Comparison of ENCODE assay signal across 12 cellular contexts in genomic region chr20:35010405-35011192, GRCh38. TPM values are rescaled to one million over a fixed set of nuclear protein-coding genes. Genes with fewer than 3 reads are reported as not detected.
DNase-seq lines count a peak whose midpoint lies in the region; ATAC-seq, FAIRE-seq and TF ChIP-seq lines count a peak whose summit lies in the region.
"Had no signal": no experiment of that assay in that cellular context is flagged by ENCODE, and none has a peak within 500 bp of the region (broad histone marks: within the 10 kb centered on the region; RNA-seq: fewer than 3 reads in every experiment).

No MANE protein-coding gene starts in this region.

- CTCF ChIA-PET in HepG2 (lab: Yijun Ruan, JAX; ENCODE audit: low intra/inter-chr PET ratio, low total read pairs) = no interaction called here
- CTCF ChIA-PET in CD8-positive, alpha-beta T cell (lab: Charles Lee) = interaction anchor here (0.8 to 1.9 kb wide), 2 partner anchors 86 to 135 kb away, joined by 4 to 5 read pairs; no protein-coding TSS in a partner anchor

- H3K4me1 ChIP-seq in adipocyte (ENCODE audit: control insufficient read depth, insufficient read depth, low read length) = peaks cover 77% of the 10 kb centered on the region
- H3K4me1 ChIP-seq in HepG2 (ENCODE audit: insufficient read depth, low read length) = no peaks in the 10 kb centered on the region
- no peaks in the 10 kb centered on the region for H3K4me1 ChIP-seq in testis
- H3K4me1 ChIP-seq in CD8-positive, alpha-beta T cell (ENCODE audit: insufficient read depth, low read length) = no peaks in the 10 kb centered on the region

- no peak for TF ChIP-seq CTCF in HepG2 (CRISPR knock-in tag; IDR thresholded peaks at IDR 0.05)
- TF ChIP-seq CTCF in testis (IDR thresholded peaks at IDR 0.05) = no peak
- no peak for TF ChIP-seq CTCF in CD8-positive, alpha-beta T cell (IDR thresholded peaks at IDR 0.05)

- no peaks in the 10 kb centered on the region for H3K27me3 ChIP-seq in adipocyte (replicated peaks; ENCODE audit: control insufficient read depth, insufficient read depth, low read length)
- no peaks in the 10 kb centered on the region for H3K27me3 ChIP-seq in HepG2 (ENCODE audit: control insufficient read depth in 1 of 2, insufficient read depth in 2 of 2, low read length in 2 of 2)
- no peaks in the 10 kb centered on the region for H3K27me3 ChIP-seq in testis
- H3K27me3 ChIP-seq in CD8-positive, alpha-beta T cell (ENCODE audit: insufficient read depth, low read length) = no peaks in the 10 kb centered on the region

- TF ChIP-seq POLR2A in HepG2 (IDR thresholded peaks at IDR 0.05; ENCODE audit: insufficient read depth in 1 of 2, low read depth in 2 of 2, low read length in 2 of 2) = no peak
- TF ChIP-seq POLR2A in testis (IDR thresholded peaks at IDR 0.05) = no peak

- DNase-seq in activated naive CD4-positive, alpha-beta T cell treated with anti-CD3 and anti-CD28 coated beads, Interleukin-2, amount 50 U/mL, for 72 hours (ENCODE audit: low spot score in 2 of 2) = no peak
- DNase-seq in activated naive CD4-positive, alpha-beta T cell treated with anti-CD3 and anti-CD28 coated beads, Interleukin-2, amount 50 U/mL, for 16 hours = no peak
- no peak for DNase-seq in adipocyte (ENCODE audit: low read depth)
- DNase-seq in HepG2 (ENCODE audit: low spot score) = no peak
- peak; percentile 9 for DNase-seq in testis
- no peak for DNase-seq in LoVo (ENCODE audit: low spot score)
- DNase-seq in CD8-positive, alpha-beta T cell = no peak
- DNase-seq: lower lobe of right lung, NCI-H187 treated with DMSO at 0.1 percent for 48 hours had no signal

- intact Hi-C loops in HepG2 (cut with micrococcal nuclease; ENCODE audit: unreplicated experiment) = no loop called here
- intact Hi-C loops in testis (cut with DNase I; ENCODE audit: low total_unique reads) = no loop called here
- intact Hi-C loops in CD8-positive, alpha-beta T cell (cut with DNase I, micrococcal nuclease) = no loop called here

- no peaks in the 10 kb centered on the region for H3K9me3 Mint-ChIP-seq in activated naive CD4-positive, alpha-beta T cell treated with anti-CD3 and anti-CD28 coated beads, Interleukin-2, amount 50 U/mL, for 72 hours
- H3K9me3 Mint-ChIP-seq in CD8-positive, alpha-beta T cell = no peaks in the 10 kb centered on the region

- peaks cover 4 to 7% of the 10 kb centered on the region in 2 donors for H3K36me3 Mint-ChIP-seq in activated naive CD4-positive, alpha-beta T cell treated with anti-CD3 and anti-CD28 coated beads, Interleukin-2, amount 50 U/mL, for 72 hours
- H3K36me3 Mint-ChIP-seq in CD8-positive, alpha-beta T cell = peaks cover 94% of the 10 kb centered on the region

- no peak for TF ChIP-seq EP300 in HepG2 (IDR thresholded peaks at IDR 0.05; ENCODE audit: low read depth in 2 of 2, low read length in 2 of 2)
- TF ChIP-seq EP300 in HepG2 (CRISPR knock-in tag; IDR thresholded peaks at IDR 0.05; ENCODE audit: borderline replicate concordance) = no peak

- no peak overlapping the region for H3K4me3 Mint-ChIP-seq in CD8-positive, alpha-beta T cell

- H3K4me2 ChIP-seq in HepG2 (ENCODE audit: low read depth, low read length) = no peak overlapping the region

- H3K9ac ChIP-seq in adipocyte (ENCODE audit: low read length) (peak overlapping the region; percentile 50), HepG2 (ENCODE audit: insufficient read depth, low read depth, low read length) (no peak overlapping the region)

- in situ Hi-C loops in HepG2 (cut with HindIII; ENCODE audit: extremely low pct_ligation_motif_present, low pct_unique_long_range_greater_than_20kb) = no loop called here

- POLR2A ChIA-PET in HepG2 (lab: Yijun Ruan, JAX) = no interaction called here
- POLR2A ChIA-PET in CD8-positive, alpha-beta T cell (lab: Charles Lee) = interaction anchor here (0.6 kb wide), 1 partner anchor 1076 kb away, joined by 3 read pairs; no protein-coding TSS in a partner anchor

- 92% methylated on average over 19 of the region's 19 CpGs for WGBS in HepG2 (ENCODE audit: low lambda C conversion rate)
- 84 to 89% methylated on average over 17 to 19 of the region's 19 CpGs for WGBS in testis, 2 donors

- H3K79me2 ChIP-seq in HepG2 (ENCODE audit: insufficient read depth, low read length) = no peaks in the 10 kb centered on the region

- no peak overlapping the region for H3K4me3 ChIP-seq in adipocyte (ENCODE audit: low read length)
- H3K4me3 ChIP-seq in HepG2 (replicated peaks in 1 of 3; ENCODE audit: insufficient read depth in 1 of 3, low read depth in 2 of 3, low read length in 3 of 3) = no peak overlapping the region
- no peak overlapping the region for H3K4me3 ChIP-seq in testis
- H3K4me3 ChIP-seq in CD8-positive, alpha-beta T cell (ENCODE audit: low read depth, low read length) = no peak overlapping the region
- H3K4me3 ChIP-seq: lower lobe of right lung had no signal

- FAIRE-seq in HepG2 (lab: Jason Lieb, UNC) = no peak

- no peak for TF ChIP-seq RAD21 in HepG2 (CRISPR knock-in tag; IDR thresholded peaks at IDR 0.05)

- no peaks in the 10 kb centered on the region for H3K4me1 Mint-ChIP-seq in CD8-positive, alpha-beta T cell (ENCODE audit: low read depth)

- H4K20me1 ChIP-seq in HepG2 (ENCODE audit: insufficient read depth, low read length) = no peaks in the 10 kb centered on the region

- H3K27ac Mint-ChIP-seq in activated naive CD4-positive, alpha-beta T cell treated with anti-CD3 and anti-CD28 coated beads, Interleukin-2, amount 50 U/mL, for 72 hours = peak overlapping the region; percentile 33 to 82
- no peak overlapping the region for H3K27ac Mint-ChIP-seq in CD8-positive, alpha-beta T cell

- no peak overlapping the region for H2AFZ ChIP-seq in HepG2 (ENCODE audit: low read length)

- H3K9me3 ChIP-seq in adipocyte (ENCODE audit: control insufficient read depth, low read length) = no peaks in the 10 kb centered on the region
- H3K9me3 ChIP-seq in HepG2 (ENCODE audit: low read length) = no peaks in the 10 kb centered on the region
- no peaks in the 10 kb centered on the region for H3K9me3 ChIP-seq in testis
- H3K9me3 ChIP-seq in CD8-positive, alpha-beta T cell (ENCODE audit: low read length) = no peaks in the 10 kb centered on the region
- H3K9me3 ChIP-seq: lower lobe of right lung had no signal

- H3K27ac ChIP-seq in HepG2 (ENCODE audit: extremely low read length, insufficient read depth, low read length) (no peak overlapping the region), testis (no peak overlapping the region)
- H3K27ac ChIP-seq in CD8-positive, alpha-beta T cell (ENCODE audit: low read depth, low read length) = no peak overlapping the region
- H3K27ac ChIP-seq: lower lobe of right lung had no signal

- no TSS peak for BruUV-seq in HepG2 (replicated peaks; lab: Mats Ljungman, UMichigan)

- ATAC-seq in activated naive CD4-positive, alpha-beta T cell treated with anti-CD3 and anti-CD28 coated beads, Interleukin-2, amount 50 U/mL, for 72 hours = no peak
- ATAC-seq in HepG2 (no peak), HG02938 (IDR thresholded peaks at IDR 0.05; ENCODE audit: unreplicated experiment) (no peak)
- no peak for ATAC-seq in CD8-positive, alpha-beta T cell
- ATAC-seq: lower lobe of right lung, SK-N-SH treated with all-trans-retinoic acid at 6 μM for 48 hours had no signal

- H3K36me3 ChIP-seq in adipocyte (ENCODE audit: control insufficient read depth, insufficient read depth, low read length, severe bottlenecking) = peaks cover 81% of the 10 kb centered on the region
- peaks cover 83 to 98% of the 10 kb centered on the region in 2 experiments for H3K36me3 ChIP-seq in HepG2 (replicated peaks in 1 of 2; ENCODE audit: control insufficient read depth in 1 of 2, insufficient read depth in 2 of 2, low read length in 2 of 2)
- H3K36me3 ChIP-seq in testis (ENCODE audit: low read depth, missing control alignments) = peaks cover under 1% of the 10 kb centered on the region
- peaks cover 76% of the 10 kb centered on the region for H3K36me3 ChIP-seq in CD8-positive, alpha-beta T cell (ENCODE audit: insufficient read depth, low read length)

- no peaks in the 10 kb centered on the region for H3K27me3 Mint-ChIP-seq in CD8-positive, alpha-beta T cell (ENCODE audit: low read depth)

RNA-seq across cellular contexts. Expression of gene MYH7B, which starts 54.9 kb away (rescaled TPM):
- total RNA-seq in activated naive CD4-positive, alpha-beta T cell treated with anti-CD3 and anti-CD28 coated beads, Interleukin-2, amount 50 U/mL, for 72 hours = under 1 TPM in 1 of 2 donors, not detected in 1; 0.70 TPM
- 0.18 and 0.20 TPM in 2 replicates for total RNA-seq in HepG2 (2016; rRNA removed; fragmentation: Illumina TruSeq; extraction: Trizol)
- total RNA-seq in HepG2 (2016; cell fraction: cytosol; rRNA removed; fragmentation: Illumina TruSeq; extraction: Trizol; ENCODE audit: low read depth) = 0.20 TPM in 1 of 2 replicates, not detected in the other
- total RNA-seq in HepG2 (2016; cell fraction: insoluble cytoplasmic fraction; rRNA removed; fragmentation: Illumina TruSeq; extraction: Trizol) = 0.19 TPM in 1 of 2 replicates, not detected in the other
- total RNA-seq in HepG2 (2016; cell fraction: membrane; rRNA removed; fragmentation: Illumina TruSeq; extraction: Trizol) = 0.14 and 0.25 TPM in 2 replicates
- total RNA-seq in HepG2 (2016; cell fraction: nucleus; rRNA removed; fragmentation: Illumina TruSeq; extraction: Trizol) = 0.50 and 0.93 TPM in 2 replicates
- 0.05 and 0.17 TPM in 2 replicates for polyA plus RNA-seq in HepG2 (2011; rRNA removed)
- polyA plus RNA-seq in HepG2 (2011; cell fraction: cytosol; rRNA removed) = 0.03 and 0.04 TPM in 2 replicates
- 0.80 and 0.90 TPM in 2 replicates for polyA plus RNA-seq in HepG2 (2011; cell fraction: nucleus; rRNA removed)
- 0.51 and 0.55 TPM in 2 replicates for polyA plus RNA-seq in HepG2 (2012)
- 0.02 and 0.24 TPM in 2 replicates for polyA plus RNA-seq in HepG2 (2016; cell fraction: cytosol; fragmentation: Illumina TruSeq; extraction: Trizol; ENCODE audit: low read depth)
- polyA plus RNA-seq in HepG2 (2016; cell fraction: insoluble cytoplasmic fraction; fragmentation: Illumina TruSeq; extraction: Trizol; ENCODE audit: low read depth) = 0.23 and 0.37 TPM in 2 replicates
- 0.21 and 0.32 TPM in 2 replicates for polyA plus RNA-seq in HepG2 (2016; cell fraction: membrane; fragmentation: Illumina TruSeq; extraction: Trizol; ENCODE audit: low read depth)
- 0.96 and 2.1 TPM in 2 replicates for polyA plus RNA-seq in HepG2 (2016; cell fraction: nucleus; fragmentation: Illumina TruSeq; extraction: Trizol; ENCODE audit: insufficient read depth, low read depth)
- polyA minus RNA-seq in HepG2 (2011; rRNA and poly(A)+ RNA removed; ENCODE audit: low replicate concordance) = 0.09 TPM in 1 of 2 replicates, not detected in the other
- polyA minus RNA-seq in HepG2 (2011; cell fraction: cytosol; rRNA and poly(A)+ RNA removed) = not detected in 2 replicates
- polyA minus RNA-seq in HepG2 (2011; cell fraction: nucleus; rRNA and poly(A)+ RNA removed) = 0.13 and 0.50 TPM in 2 replicates
- total RNA-seq in testis = 10 to 100 TPM; 21.8 to 30.2 TPM
- polyA plus RNA-seq in testis (ENCODE audit: insufficient read depth, low read depth, low replicate concordance) = 24.3 TPM
- under 1 TPM; 0.19 to 0.54 TPM for total RNA-seq in CD8-positive, alpha-beta T cell
- polyA plus RNA-seq: neural cell had no signal

RNA-seq across cellular contexts. Expression of gene GSS, which starts 55.0 kb away (rescaled TPM):
- total RNA-seq in activated naive CD4-positive, alpha-beta T cell treated with anti-CD3 and anti-CD28 coated beads, Interleukin-2, amount 50 U/mL, for 72 hours = 10 to 100 TPM; 59.7 to 74.2 TPM
- 102 and 107 TPM in 2 replicates for total RNA-seq in HepG2 (2016; rRNA removed; fragmentation: Illumina TruSeq; extraction: Trizol)
- total RNA-seq in HepG2 (2016; cell fraction: cytosol; rRNA removed; fragmentation: Illumina TruSeq; extraction: Trizol; ENCODE audit: low read depth) = 24.0 and 24.9 TPM in 2 replicates
- total RNA-seq in HepG2 (2016; cell fraction: insoluble cytoplasmic fraction; rRNA removed; fragmentation: Illumina TruSeq; extraction: Trizol) = 101 and 108 TPM in 2 replicates
- total RNA-seq in HepG2 (2016; cell fraction: membrane; rRNA removed; fragmentation: Illumina TruSeq; extraction: Trizol) = 34.7 and 36.9 TPM in 2 replicates
- 65.3 and 66.8 TPM in 2 replicates for total RNA-seq in HepG2 (2016; cell fraction: nucleus; rRNA removed; fragmentation: Illumina TruSeq; extraction: Trizol)
- polyA plus RNA-seq in HepG2 (2011; rRNA removed) = 74.1 and 80.1 TPM in 2 replicates
- 61.4 and 72.0 TPM in 2 replicates for polyA plus RNA-seq in HepG2 (2011; cell fraction: cytosol; rRNA removed)
- 134 and 148 TPM in 2 replicates for polyA plus RNA-seq in HepG2 (2011; cell fraction: nucleus; rRNA removed)
- 34.1 and 41.6 TPM in 2 replicates for polyA plus RNA-seq in HepG2 (2012)
- polyA plus RNA-seq in HepG2 (2016; cell fraction: cytosol; fragmentation: Illumina TruSeq; extraction: Trizol; ENCODE audit: low read depth) = 19.2 and 19.4 TPM in 2 replicates
- 102 and 104 TPM in 2 replicates for polyA plus RNA-seq in HepG2 (2016; cell fraction: insoluble cytoplasmic fraction; fragmentation: Illumina TruSeq; extraction: Trizol; ENCODE audit: low read depth)
- 24.4 and 27.0 TPM in 2 replicates for polyA plus RNA-seq in HepG2 (2016; cell fraction: membrane; fragmentation: Illumina TruSeq; extraction: Trizol; ENCODE audit: low read depth)
- 106 and 116 TPM in 2 replicates for polyA plus RNA-seq in HepG2 (2016; cell fraction: nucleus; fragmentation: Illumina TruSeq; extraction: Trizol; ENCODE audit: insufficient read depth, low read depth)
- 86.0 and 125 TPM in 2 replicates for polyA minus RNA-seq in HepG2 (2011; rRNA and poly(A)+ RNA removed; ENCODE audit: low replicate concordance)
- 23.0 and 28.1 TPM in 2 replicates for polyA minus RNA-seq in HepG2 (2011; cell fraction: cytosol; rRNA and poly(A)+ RNA removed)
- polyA minus RNA-seq in HepG2 (2011; cell fraction: nucleus; rRNA and poly(A)+ RNA removed) = 65.4 and 67.3 TPM in 2 replicates
- 10 to 100 TPM; 79.3 to 87.9 TPM for total RNA-seq in testis
- 52.8 TPM for polyA plus RNA-seq in testis (ENCODE audit: insufficient read depth, low read depth, low replicate concordance)
- total RNA-seq in CD8-positive, alpha-beta T cell = 10 to 100 TPM; 23.6 to 24.3 TPM

Comparison
In these comparisons a context has a peak if more than half of its experiments do, and no peak if none do; other contexts are left out.
1. RNA of gene MYH7B, which starts 54.9 kb away (total RNA-seq): 21.8 to 30.2 TPM in testis; 0.70 TPM in activated naive CD4-positive, alpha-beta T cell treated with anti-CD3 and anti-CD28 coated beads, Interleukin-2, amount 50 U/mL, for 72 hours, 0.19 to 0.54 TPM in CD8-positive, alpha-beta T cell and 0.14 to 0.93 TPM in HepG2; every median in the first group is over 10 times any median in the second.